8 cellular contexts compared by ENCODE assay signal in genomic region chr11:28107726-28108618, GRCh38. TPM values are rescaled to one million over a fixed set of nuclear protein-coding genes. Genes with fewer than 3 reads are reported as not detected.
A peak's percentile ranks its signal among the peaks of the same experiment; 100 is the strongest.
DNase-seq lines count a peak whose midpoint lies in the region; ATAC-seq lines count a peak whose summit lies in the region.

KIF18A (minus strand) TSS chr11:28108156; CDS start chr11:28097947, 10,209 bp downstream.
METTL15 (plus strand) TSS chr11:28108388; CDS start chr11:28113335, 4,947 bp downstream.

- peak within 1 kb of the TSS; percentile 81 for H3K9ac ChIP-seq in BLaER1

- CTCF ChIA-PET in activated CD4-positive, alpha-beta T cell treated with anti-CD3 and anti-CD28 coated beads, Interleukin-2, amount 10 ng/mL, durations not matched to agents 7 days and 5 days (lab: Charles Lee), result interaction anchor here (0.8 to 2.0 kb wide), 5 partner anchors 11 to 152 kb away, joined by 3 to 7 read pairs (median 4); no protein-coding TSS in a partner anchor

- H3K4me1 Mint-ChIP-seq in activated CD4-positive, alpha-beta T cell treated with anti-CD3 and anti-CD28 coated beads, Interleukin-2, amount 10 ng/mL, durations not matched to agents 7 days and 5 days, result peaks cover 62% of the 10 kb centered on the region

- H3K27ac Mint-ChIP-seq in activated CD4-positive, alpha-beta T cell treated with anti-CD3 and anti-CD28 coated beads, Interleukin-2, amount 10 ng/mL, durations not matched to agents 7 days and 5 days, result peak within 1 kb of the TSS; percentile 99

- H3K36me3 Mint-ChIP-seq in activated CD4-positive, alpha-beta T cell treated with anti-CD3 and anti-CD28 coated beads, Interleukin-2, amount 10 ng/mL, durations not matched to agents 7 days and 5 days (ENCODE audit: low read depth), result peaks cover 12% of the 10 kb centered on the region

- H3K27me3 ChIP-seq in BLaER1, result no peaks in the 10 kb centered on the region

- peak within 1 kb of the TSS; percentile 81 for H3K4me2 ChIP-seq in BLaER1

- H3K9me3 Mint-ChIP-seq in activated CD4-positive, alpha-beta T cell treated with anti-CD3 and anti-CD28 coated beads, Interleukin-2, amount 10 ng/mL, durations not matched to agents 7 days and 5 days, result no peaks in the 10 kb centered on the region

- H3K9me3 ChIP-seq in BLaER1, result no peaks in the 10 kb centered on the region

- peak within 1 kb of the TSS; percentile 75 for H3K4me3 ChIP-seq in BLaER1

- peaks cover 50% of the 10 kb centered on the region for H3K4me1 ChIP-seq in BLaER1

- no peaks in the 10 kb centered on the region for H3K27me3 Mint-ChIP-seq in activated CD4-positive, alpha-beta T cell treated with anti-CD3 and anti-CD28 coated beads, Interleukin-2, amount 10 ng/mL, durations not matched to agents 7 days and 5 days

- H3K4me3 Mint-ChIP-seq in activated CD4-positive, alpha-beta T cell treated with anti-CD3 and anti-CD28 coated beads, Interleukin-2, amount 10 ng/mL, durations not matched to agents 7 days and 5 days, result peak within 1 kb of the TSS; percentile 96

- 0 out of 2 replicates have a peak, but pooled peaks cover 5% of the 10 kb centered on the region for H4K20me1 ChIP-seq in BLaER1

- ATAC-seq in GM19328 (IDR thresholded peaks at IDR 0.05; ENCODE audit: unreplicated experiment) (peak; percentile 95), HG03520 (IDR thresholded peaks at IDR 0.05; ENCODE audit: unreplicated experiment) (peak; percentile 91), left lobe of liver (peak; percentile 97)

- peak within 1 kb of the TSS; percentile 74 for H3K27ac ChIP-seq in BLaER1

- POLR2A ChIA-PET in activated CD4-positive, alpha-beta T cell treated with anti-CD3 and anti-CD28 coated beads, Interleukin-2, amount 10 ng/mL, durations not matched to agents 7 days and 5 days (lab: Charles Lee), result no interaction called here

- peak; percentile 100 for DNase-seq in NCI-H69 (lab: John Stamatoyannopoulos, UW)
- DNase-seq in activated CD4-positive, alpha-beta T cell treated with anti-CD3 and anti-CD28 coated beads, Interleukin-2, amount 10 ng/mL, durations not matched to agents 7 days and 5 days, result peak; percentile 99
- peak; percentile 99 for DNase-seq in dedifferentiated amniotic fluid mesenchymal stem cell (ENCODE audit: extremely low spot score)
- peak; percentile 100 for DNase-seq in left lobe of liver (ENCODE audit: low spot score)
- peak; percentile 91 for DNase-seq in stimulated activated CD4-positive, alpha-beta T cell treated with anti-CD3 and anti-CD28 coated beads, Interleukin-2, amount 100 ng/mL, for 4 hours (ENCODE audit: low read depth)

- no peaks in the 10 kb centered on the region for H3K36me3 ChIP-seq in BLaER1

RNA-seq across cellular contexts. Expression of gene KIF18A, which starts in this region (rescaled TPM):
- total RNA-seq in activated CD4-positive, alpha-beta T cell treated with anti-CD3 and anti-CD28 coated beads, Interleukin-2, amount 10 ng/mL, durations not matched to agents 7 days and 5 days, result 10 to 100 TPM; 31.8 to 34.5 TPM
- total RNA-seq in left lobe of liver, result 0.13 TPM

RNA-seq across cellular contexts. Expression of gene METTL15, which starts in this region (rescaled TPM):
- total RNA-seq in activated CD4-positive, alpha-beta T cell treated with anti-CD3 and anti-CD28 coated beads, Interleukin-2, amount 10 ng/mL, durations not matched to agents 7 days and 5 days, result 10 to 100 TPM in 1 of 2 experiments, 1 to 10 TPM in 1; 9.6 to 11.6 TPM
- 6.8 TPM for total RNA-seq in left lobe of liver

Comparison
In these comparisons a context has a peak if more than half of its experiments do, and no peak if none do; other contexts are left out.
1. Peak in every context shown above with its lines: DNase-seq, ATAC-seq, H3K4me3 ChIP-seq and H3K27ac ChIP-seq.
2. RNA of gene KIF18A (total RNA-seq): 31.8 to 34.5 TPM in activated CD4-positive, alpha-beta T cell treated with anti-CD3 and anti-CD28 coated beads, Interleukin-2, amount 10 ng/mL, durations not matched to agents 7 days and 5 days; 0.13 TPM in left lobe of liver (single experiment); every median in the first group is over 10 times any median in the second.